1 cellular context compared by ENCODE assay signal in the genomic region with DNA sequence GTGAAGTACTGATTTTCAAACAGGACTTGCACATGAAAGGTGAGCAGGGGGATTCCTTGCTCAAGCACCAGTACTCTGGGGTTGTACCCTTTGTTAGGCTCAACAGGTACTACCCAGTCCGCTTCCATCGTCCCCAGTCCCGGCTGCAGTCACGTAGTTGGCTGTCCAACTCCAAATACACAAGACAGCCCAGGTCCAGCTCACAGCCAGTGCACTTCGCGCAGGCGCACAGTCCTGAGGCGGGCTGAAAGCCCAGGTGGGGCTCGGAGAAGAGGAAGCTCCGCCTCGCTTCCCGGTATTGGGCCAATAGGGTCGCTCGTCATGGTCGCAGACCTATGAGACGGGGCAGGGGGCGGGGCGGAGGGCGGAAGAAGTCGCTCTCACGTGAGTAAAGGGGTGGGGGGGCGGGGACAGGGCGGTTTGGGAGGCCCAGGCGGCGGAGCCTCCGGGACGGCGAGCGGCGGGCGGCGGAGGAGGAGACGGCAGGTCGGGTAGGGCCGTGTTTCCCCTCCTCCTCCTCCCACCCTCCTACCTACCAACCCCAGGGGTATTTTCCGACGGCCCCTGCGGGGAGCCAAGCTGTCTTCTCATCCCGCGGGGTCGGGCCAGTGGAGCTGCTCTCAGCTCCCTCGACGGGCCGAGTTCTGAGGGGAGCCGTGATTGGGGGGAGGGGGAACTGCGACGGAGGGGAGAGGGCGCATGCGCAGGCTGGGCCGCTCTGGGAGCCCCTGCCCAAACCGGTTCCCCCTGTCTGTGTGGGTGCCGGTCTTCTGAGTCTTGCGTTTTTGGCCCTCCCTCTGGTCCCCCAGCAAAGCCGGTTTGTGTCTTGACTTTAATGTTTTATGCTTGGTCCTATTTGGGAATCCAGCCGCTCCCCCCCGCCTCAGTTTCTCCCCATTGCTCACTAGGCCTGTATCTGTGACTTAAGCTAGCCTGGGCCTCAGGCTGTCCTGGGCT.
TF ChIP-seq lines count a peak whose summit lies in the region.

A gene (plus strand): TSS at position 418 of the 957 bp plus-strand sequence. CDS start 16,040 bp downstream, outside the sequence.

TF ChIP-seq in HepG2, 621 proteins besides CTCF, POLR2A, EP300 and RAD21 (continued from another document and continues in another):
- TF ChIP-seq, protein P1, sequence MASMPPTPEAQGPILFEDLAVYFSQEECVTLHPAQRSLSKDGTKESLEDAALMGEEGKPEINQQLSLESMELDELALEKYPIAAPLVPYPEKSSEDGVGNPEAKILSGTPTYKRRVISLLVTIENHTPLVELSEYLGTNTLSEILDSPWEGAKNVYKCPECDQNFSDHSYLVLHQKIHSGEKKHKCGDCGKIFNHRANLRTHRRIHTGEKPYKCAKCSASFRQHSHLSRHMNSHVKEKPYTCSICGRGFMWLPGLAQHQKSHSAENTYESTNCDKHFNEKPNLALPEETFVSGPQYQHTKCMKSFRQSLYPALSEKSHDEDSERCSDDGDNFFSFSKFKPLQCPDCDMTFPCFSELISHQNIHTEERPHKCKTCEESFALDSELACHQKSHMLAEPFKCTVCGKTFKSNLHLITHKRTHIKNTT (CRISPR knock-in tag; IDR thresholded peaks at IDR 0.05) = no peak
- TF ChIP-seq KLF16 (CRISPR knock-in tag; IDR thresholded peaks at IDR 0.05) (peak in 1 of 2 experiments; percentile 25; a peak in 1 of 4 replicates), PCBP2 (optimal IDR thresholded peaks at IDR 0.05; ENCODE audit: low read depth, low read length, poor library complexity, severe bottlenecking) (no peak), NFKBIZ (CRISPR knock-in tag; IDR thresholded peaks at IDR 0.05) (no peak), KDM5A (IDR thresholded peaks at IDR 0.05; ENCODE audit: borderline replicate concordance, low read length) (peak; percentile 74; the same call in 1 of the 2 replicates), MEIS2 (CRISPR knock-in tag; IDR thresholded peaks at IDR 0.05) (0 out of 2 replicates have a peak, but pooled peaks have one; percentile 40), SIX4 (CRISPR knock-in tag; IDR thresholded peaks at IDR 0.05) (0 out of 2 replicates have a peak, but pooled peaks have one; percentile 13), SKI (IDR thresholded peaks at IDR 0.05; ENCODE audit: partially characterized antibody) (no peak), KMT2B (CRISPR knock-in tag; IDR thresholded peaks at IDR 0.05) (peak; percentile 47; the same call in 1 of the 2 replicates), HNF4A (CRISPR knock-in tag; IDR thresholded peaks at IDR 0.05) (no peak), MTA3 (CRISPR knock-in tag; IDR thresholded peaks at IDR 0.05) (no peak), NONO (IDR thresholded peaks at IDR 0.05) (no peak), NONO (CRISPR knock-in tag; conservative IDR thresholded peaks at IDR 0.05) (peak; percentile 66; the same call in 1 of the 2 replicates), SP2 (CRISPR knock-in tag; IDR thresholded peaks at IDR 0.05) (peak; percentile 84), ZBTB38 (CRISPR knock-in tag; IDR thresholded peaks at IDR 0.05) (no peak), PCBP1 (IDR thresholded peaks at IDR 0.05; ENCODE audit: borderline replicate concordance, low read depth, low read length) (0 out of 2 replicates have a peak, but pooled peaks have one; percentile 80), KAT8 (CRISPR knock-in tag; IDR thresholded peaks at IDR 0.05) (peak; percentile 48), ZNF75D (CRISPR knock-in tag; IDR thresholded peaks at IDR 0.05; ENCODE audit: borderline replicate concordance) (no peak), ZNF766 (CRISPR knock-in tag; IDR thresholded peaks at IDR 0.05; ENCODE audit: borderline replicate concordance) (no peak), ARNTL (CRISPR knock-in tag; IDR thresholded peaks at IDR 0.05) (peak; percentile 40; the same call in 1 of the 2 replicates), CENPX (CRISPR knock-in tag; IDR thresholded peaks at IDR 0.05) (no peak), HIVEP1 (CRISPR knock-in tag; IDR thresholded peaks at IDR 0.05) (peak; percentile 41; the same call in 1 of the 2 replicates), RARA (CRISPR knock-in tag; IDR thresholded peaks at IDR 0.05) (0 out of 2 replicates have a peak, but pooled peaks have one; percentile 7), EEA1 (CRISPR knock-in tag; IDR thresholded peaks at IDR 0.05; ENCODE audit: borderline replicate concordance) (no peak), ZFP90 (CRISPR knock-in tag; IDR thresholded peaks at IDR 0.05; ENCODE audit: borderline replicate concordance) (0 out of 2 replicates have a peak, but pooled peaks have one; percentile 78), FOXJ3 (CRISPR knock-in tag; IDR thresholded peaks at IDR 0.05; ENCODE audit: borderline replicate concordance) (0 out of 2 replicates have a peak, but pooled peaks have one; percentile 27)
- TF ChIP-seq, protein P2, sequence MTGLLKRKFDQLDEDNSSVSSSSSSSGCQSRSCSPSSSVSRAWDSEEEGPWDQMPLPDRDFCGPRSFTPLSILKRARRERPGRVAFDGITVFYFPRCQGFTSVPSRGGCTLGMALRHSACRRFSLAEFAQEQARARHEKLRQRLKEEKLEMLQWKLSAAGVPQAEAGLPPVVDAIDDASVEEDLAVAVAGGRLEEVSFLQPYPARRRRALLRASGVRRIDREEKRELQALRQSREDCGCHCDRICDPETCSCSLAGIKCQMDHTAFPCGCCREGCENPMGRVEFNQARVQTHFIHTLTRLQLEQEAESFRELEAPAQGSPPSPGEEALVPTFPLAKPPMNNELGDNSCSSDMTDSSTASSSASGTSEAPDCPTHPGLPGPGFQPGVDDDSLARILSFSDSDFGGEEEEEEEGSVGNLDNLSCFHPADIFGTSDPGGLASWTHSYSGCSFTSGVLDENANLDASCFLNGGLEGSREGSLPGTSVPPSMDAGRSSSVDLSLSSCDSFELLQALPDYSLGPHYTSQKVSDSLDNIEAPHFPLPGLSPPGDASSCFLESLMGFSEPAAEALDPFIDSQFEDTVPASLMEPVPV (CRISPR knock-in tag; IDR thresholded peaks at IDR 0.05) = no peak
- TF ChIP-seq, protein P3, sequence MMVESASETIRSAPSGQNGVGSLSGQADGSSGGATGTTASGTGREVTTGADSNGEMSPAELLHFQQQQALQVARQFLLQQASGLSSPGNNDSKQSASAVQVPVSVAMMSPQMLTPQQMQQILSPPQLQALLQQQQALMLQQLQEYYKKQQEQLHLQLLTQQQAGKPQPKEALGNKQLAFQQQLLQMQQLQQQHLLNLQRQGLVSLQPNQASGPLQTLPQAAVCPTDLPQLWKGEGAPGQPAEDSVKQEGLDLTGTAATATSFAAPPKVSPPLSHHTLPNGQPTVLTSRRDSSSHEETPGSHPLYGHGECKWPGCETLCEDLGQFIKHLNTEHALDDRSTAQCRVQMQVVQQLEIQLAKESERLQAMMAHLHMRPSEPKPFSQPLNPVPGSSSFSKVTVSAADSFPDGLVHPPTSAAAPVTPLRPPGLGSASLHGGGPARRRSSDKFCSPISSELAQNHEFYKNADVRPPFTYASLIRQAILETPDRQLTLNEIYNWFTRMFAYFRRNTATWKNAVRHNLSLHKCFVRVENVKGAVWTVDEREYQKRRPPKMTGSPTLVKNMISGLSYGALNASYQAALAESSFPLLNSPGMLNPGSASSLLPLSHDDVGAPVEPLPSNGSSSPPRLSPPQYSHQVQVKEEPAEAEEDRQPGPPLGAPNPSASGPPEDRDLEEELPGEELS (CRISPR knock-in tag; IDR thresholded peaks at IDR 0.05) = peak; percentile 20; the same call in 1 of the 2 replicates
- TF ChIP-seq, protein P4, sequence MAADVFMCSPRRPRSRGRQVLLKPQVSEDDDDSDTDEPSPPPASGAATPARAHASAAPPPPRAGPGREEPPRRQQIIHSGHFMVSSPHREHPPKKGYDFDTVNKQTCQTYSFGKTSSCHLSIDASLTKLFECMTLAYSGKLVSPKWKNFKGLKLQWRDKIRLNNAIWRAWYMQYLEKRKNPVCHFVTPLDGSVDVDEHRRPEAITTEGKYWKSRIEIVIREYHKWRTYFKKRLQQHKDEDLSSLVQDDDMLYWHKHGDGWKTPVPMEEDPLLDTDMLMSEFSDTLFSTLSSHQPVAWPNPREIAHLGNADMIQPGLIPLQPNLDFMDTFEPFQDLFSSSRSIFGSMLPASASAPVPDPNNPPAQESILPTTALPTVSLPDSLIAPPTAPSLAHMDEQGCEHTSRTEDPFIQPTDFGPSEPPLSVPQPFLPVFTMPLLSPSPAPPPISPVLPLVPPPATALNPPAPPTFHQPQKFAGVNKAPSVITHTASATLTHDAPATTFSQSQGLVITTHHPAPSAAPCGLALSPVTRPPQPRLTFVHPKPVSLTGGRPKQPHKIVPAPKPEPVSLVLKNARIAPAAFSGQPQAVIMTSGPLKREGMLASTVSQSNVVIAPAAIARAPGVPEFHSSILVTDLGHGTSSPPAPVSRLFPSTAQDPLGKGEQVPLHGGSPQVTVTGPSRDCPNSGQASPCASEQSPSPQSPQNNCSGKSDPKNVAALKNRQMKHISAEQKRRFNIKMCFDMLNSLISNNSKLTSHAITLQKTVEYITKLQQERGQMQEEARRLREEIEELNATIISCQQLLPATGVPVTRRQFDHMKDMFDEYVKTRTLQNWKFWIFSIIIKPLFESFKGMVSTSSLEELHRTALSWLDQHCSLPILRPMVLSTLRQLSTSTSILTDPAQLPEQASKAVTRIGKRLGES (CRISPR knock-in tag; IDR thresholded peaks at IDR 0.05; ENCODE audit: borderline replicate concordance) = no peak
- TF ChIP-seq, protein P5, sequence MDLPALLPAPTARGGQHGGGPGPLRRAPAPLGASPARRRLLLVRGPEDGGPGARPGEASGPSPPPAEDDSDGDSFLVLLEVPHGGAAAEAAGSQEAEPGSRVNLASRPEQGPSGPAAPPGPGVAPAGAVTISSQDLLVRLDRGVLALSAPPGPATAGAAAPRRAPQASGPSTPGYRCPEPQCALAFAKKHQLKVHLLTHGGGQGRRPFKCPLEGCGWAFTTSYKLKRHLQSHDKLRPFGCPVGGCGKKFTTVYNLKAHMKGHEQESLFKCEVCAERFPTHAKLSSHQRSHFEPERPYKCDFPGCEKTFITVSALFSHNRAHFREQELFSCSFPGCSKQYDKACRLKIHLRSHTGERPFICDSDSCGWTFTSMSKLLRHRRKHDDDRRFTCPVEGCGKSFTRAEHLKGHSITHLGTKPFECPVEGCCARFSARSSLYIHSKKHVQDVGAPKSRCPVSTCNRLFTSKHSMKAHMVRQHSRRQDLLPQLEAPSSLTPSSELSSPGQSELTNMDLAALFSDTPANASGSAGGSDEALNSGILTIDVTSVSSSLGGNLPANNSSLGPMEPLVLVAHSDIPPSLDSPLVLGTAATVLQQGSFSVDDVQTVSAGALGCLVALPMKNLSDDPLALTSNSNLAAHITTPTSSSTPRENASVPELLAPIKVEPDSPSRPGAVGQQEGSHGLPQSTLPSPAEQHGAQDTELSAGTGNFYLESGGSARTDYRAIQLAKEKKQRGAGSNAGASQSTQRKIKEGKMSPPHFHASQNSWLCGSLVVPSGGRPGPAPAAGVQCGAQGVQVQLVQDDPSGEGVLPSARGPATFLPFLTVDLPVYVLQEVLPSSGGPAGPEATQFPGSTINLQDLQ (CRISPR knock-in tag; IDR thresholded peaks at IDR 0.05) = peak; percentile 66; the same call in 1 of the 2 replicates
- TF ChIP-seq, protein P6, sequence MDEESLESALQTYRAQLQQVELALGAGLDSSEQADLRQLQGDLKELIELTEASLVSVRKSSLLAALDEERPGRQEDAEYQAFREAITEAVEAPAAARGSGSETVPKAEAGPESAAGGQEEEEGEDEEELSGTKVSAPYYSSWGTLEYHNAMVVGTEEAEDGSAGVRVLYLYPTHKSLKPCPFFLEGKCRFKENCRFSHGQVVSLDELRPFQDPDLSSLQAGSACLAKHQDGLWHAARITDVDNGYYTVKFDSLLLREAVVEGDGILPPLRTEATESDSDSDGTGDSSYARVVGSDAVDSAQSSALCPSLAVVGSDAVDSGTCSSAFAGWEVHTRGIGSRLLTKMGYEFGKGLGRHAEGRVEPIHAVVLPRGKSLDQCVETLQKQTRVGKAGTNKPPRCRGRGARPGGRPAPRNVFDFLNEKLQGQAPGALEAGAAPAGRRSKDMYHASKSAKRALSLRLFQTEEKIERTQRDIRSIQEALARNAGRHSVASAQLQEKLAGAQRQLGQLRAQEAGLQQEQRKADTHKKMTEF (CRISPR knock-in tag; IDR thresholded peaks at IDR 0.05) = peak; percentile 64
- TF ChIP-seq, protein P7, sequence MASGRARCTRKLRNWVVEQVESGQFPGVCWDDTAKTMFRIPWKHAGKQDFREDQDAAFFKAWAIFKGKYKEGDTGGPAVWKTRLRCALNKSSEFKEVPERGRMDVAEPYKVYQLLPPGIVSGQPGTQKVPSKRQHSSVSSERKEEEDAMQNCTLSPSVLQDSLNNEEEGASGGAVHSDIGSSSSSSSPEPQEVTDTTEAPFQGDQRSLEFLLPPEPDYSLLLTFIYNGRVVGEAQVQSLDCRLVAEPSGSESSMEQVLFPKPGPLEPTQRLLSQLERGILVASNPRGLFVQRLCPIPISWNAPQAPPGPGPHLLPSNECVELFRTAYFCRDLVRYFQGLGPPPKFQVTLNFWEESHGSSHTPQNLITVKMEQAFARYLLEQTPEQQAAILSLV (CRISPR knock-in tag; IDR thresholded peaks at IDR 0.05; ENCODE audit: borderline replicate concordance) = no peak
- TF ChIP-seq, protein P8, sequence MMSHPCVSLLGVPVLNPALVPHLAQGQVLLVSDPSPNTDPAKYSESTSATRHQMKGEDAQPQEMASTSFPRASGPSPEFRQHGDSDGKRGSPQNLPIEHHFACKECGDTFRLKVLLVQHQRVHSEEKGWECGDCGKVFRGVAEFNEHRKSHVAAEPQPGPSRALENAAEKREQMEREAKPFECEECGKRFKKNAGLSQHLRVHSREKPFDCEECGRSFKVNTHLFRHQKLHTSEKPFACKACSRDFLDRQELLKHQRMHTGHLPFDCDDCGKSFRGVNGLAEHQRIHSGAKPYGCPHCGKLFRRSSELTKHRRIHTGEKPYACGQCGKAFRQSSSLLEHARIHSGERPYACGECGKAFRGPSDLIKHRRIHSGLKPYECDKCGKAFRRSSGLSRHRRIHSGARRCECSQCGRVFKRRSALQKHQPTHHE (CRISPR knock-in tag; IDR thresholded peaks at IDR 0.05; ENCODE audit: borderline replicate concordance) = peak; percentile 88; the same call in 1 of the 2 replicates
- TF ChIP-seq, protein P9, sequence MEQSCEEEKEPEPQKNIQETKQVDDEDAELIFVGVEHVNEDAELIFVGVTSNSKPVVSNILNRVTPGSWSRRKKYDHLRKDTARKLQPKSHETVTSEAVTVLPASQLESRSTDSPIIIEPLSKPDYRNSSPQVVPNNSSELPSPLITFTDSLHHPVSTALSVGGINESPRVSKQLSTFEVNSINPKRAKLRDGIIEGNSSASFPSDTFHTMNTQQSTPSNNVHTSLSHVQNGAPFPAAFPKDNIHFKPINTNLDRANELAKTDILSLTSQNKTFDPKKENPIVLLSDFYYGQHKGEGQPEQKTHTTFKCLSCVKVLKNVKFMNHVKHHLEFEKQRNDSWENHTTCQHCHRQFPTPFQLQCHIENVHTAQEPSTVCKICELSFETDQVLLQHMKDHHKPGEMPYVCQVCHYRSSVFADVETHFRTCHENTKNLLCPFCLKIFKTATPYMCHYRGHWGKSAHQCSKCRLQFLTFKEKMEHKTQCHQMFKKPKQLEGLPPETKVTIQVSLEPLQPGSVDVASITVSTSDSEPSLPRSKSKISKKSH (CRISPR knock-in tag; IDR thresholded peaks at IDR 0.05; ENCODE audit: borderline replicate concordance) = 0 out of 2 replicates have a peak, but pooled peaks have one; percentile 36
- TF ChIP-seq, protein P10, sequence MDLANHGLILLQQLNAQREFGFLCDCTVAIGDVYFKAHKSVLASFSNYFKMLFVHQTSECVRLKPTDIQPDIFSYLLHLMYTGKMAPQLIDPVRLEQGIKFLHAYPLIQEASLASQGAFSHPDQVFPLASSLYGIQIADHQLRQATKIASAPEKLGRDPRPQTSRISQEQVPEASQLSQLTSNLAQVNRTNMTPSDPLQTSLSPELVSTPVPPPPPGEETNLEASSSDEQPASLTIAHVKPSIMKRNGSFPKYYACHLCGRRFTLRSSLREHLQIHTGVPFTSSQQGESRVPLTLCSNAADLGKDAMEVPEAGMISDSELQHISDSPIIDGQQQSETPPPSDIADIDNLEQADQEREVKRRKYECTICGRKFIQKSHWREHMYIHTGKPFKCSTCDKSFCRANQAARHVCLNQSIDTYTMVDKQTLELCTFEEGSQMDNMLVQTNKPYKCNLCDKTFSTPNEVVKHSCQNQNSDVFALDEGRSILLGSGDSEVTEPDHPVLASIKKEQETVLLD (CRISPR knock-in tag; IDR thresholded peaks at IDR 0.05; ENCODE audit: low read depth) = 0 out of 2 replicates have a peak, but pooled peaks have one; percentile 30
